1 cellular context compared by ENCODE assay signal in genomic region chr2:106054880-106055655, GRCh38.
TF ChIP-seq lines count a peak whose summit lies in the region.

No MANE protein-coding gene starts in this region.

TF ChIP-seq in GM23338, 12 proteins besides CTCF, POLR2A, EP300 and RAD21:
- no peak for TF ChIP-seq ZNF114 (CRISPR knock-in tag; IDR thresholded peaks at IDR 0.05)
- no peak for TF ChIP-seq NANOG (IDR thresholded peaks at IDR 0.05; ENCODE audit: borderline replicate concordance)
- TF ChIP-seq ZNF331 (CRISPR knock-in tag; IDR thresholded peaks at IDR 0.05; ENCODE audit: low read depth): no peak
- TF ChIP-seq ETS1 (IDR thresholded peaks at IDR 0.05): no peak
- TF ChIP-seq JUNB (IDR thresholded peaks at IDR 0.05; ENCODE audit: unreplicated experiment): no peak
- no peak for TF ChIP-seq POLR2AphosphoS5 (IDR thresholded peaks at IDR 0.05; ENCODE audit: low read depth)
- no peak for TF ChIP-seq EZH2phosphoT487 (IDR thresholded peaks at IDR 0.05; ENCODE audit: unreplicated experiment)
- TF ChIP-seq EZH2 (IDR thresholded peaks at IDR 0.05; ENCODE audit: low read depth, unreplicated experiment): no peak
- no peak for TF ChIP-seq ZNF462 (CRISPR knock-in tag; IDR thresholded peaks at IDR 0.05)
- TF ChIP-seq STAT1 (IDR thresholded peaks at IDR 0.05; ENCODE audit: unreplicated experiment): no peak
- no peak for TF ChIP-seq REST (IDR thresholded peaks at IDR 0.05; ENCODE audit: unreplicated experiment)
- no peak for TF ChIP-seq CREB1 (CRISPR knock-in tag; IDR thresholded peaks at IDR 0.05; ENCODE audit: low read depth)
